Comparison of ENCODE assay signal across 18 cellular contexts in the genomic region with DNA sequence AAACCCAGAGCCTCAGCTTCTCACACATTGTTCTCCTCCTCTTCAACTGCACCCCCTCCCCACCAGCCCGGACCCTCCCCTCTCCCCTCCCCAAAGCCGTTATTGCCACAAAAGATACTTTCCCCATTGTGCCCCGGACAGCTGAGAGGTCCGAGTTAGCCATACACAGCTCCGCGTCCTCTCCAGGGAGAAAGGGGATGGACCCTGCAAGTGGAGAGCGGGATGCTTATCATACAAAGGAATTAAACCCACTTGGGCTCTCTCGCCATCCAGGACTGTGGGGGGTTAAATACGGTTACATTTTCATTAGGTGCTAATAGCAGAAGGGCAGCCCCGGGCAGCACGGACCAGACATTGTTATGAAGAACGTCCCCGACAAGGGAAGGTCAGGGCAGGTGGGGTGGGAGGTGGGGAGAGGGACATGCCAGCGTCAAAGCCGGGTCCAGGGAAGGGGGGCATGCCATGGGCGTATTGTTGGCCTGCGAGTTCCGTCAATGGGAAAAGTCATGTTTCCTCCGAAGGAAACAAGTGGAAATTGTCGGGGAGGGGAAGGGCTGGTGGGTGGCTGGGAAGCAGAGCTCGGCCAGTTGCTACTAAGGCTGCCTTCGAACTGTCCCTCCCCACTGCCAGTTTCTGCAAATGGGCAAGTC.
A peak's percentile ranks its signal among the peaks of the same experiment; 100 is the strongest.
DNase-seq lines count a peak whose midpoint lies in the region; ATAC-seq lines count a peak whose summit lies in the region.
"Had no signal": no experiment of that assay in that cellular context is flagged by ENCODE, and none has a peak within 500 bp of the region (broad histone marks: within the 10 kb centered on the region; RNA-seq: fewer than 3 reads in every experiment).

No MANE protein-coding gene starts in this region.

- peak overlapping the region; percentile 86 for H3K27ac ChIP-seq in neuronal stem cell (replicated peaks; ENCODE audit: low read length)
- H3K27ac ChIP-seq: esophagus muscularis mucosa, left lung, right atrium auricular region had no signal

- peak overlapping the region; percentile 95 for H2BK5ac ChIP-seq in neuronal stem cell (ENCODE audit: low read length)

- H3K27me3 ChIP-seq in H7 (ENCODE audit: control insufficient read depth, insufficient read depth, low read length) (peaks cover 51% of the 10 kb centered on the region), iPS-15b (ENCODE audit: control insufficient read depth, insufficient read depth, low read length) (peaks cover 66% of the 10 kb centered on the region), neuronal stem cell (ENCODE audit: control insufficient read depth in 3 of 3, insufficient read depth in 3 of 3, low read depth in 1 of 3, low read length in 3 of 3) (peaks cover 0 to 36% (median 0%) of the 10 kb centered on the region in 3 experiments)

- peaks cover 10% of the 10 kb centered on the region for H3K4me1 ChIP-seq in iPS-15b (ENCODE audit: control insufficient read depth, insufficient read depth, low read length)
- H3K4me1 ChIP-seq in neuronal stem cell (ENCODE audit: control insufficient read depth in 2 of 2, insufficient read depth in 1 of 2, low read depth in 1 of 2, low read length in 2 of 2): peaks cover 2 to 29% of the 10 kb centered on the region in 2 donors
- H3K4me1 ChIP-seq: left lung, right atrium auricular region had no signal

- ATAC-seq in HG03135 (IDR thresholded peaks at IDR 0.05; ENCODE audit: unreplicated experiment): no peak
- ATAC-seq: left lung; naive thymus-derived CD4-positive, alpha-beta T cell had no signal

- H4K8ac ChIP-seq in neuronal stem cell (ENCODE audit: low read depth, low read length): no peak overlapping the region

- no peak overlapping the region for H4K91ac ChIP-seq in neuronal stem cell (ENCODE audit: low read depth, low read length, poor library complexity)

- no peak overlapping the region for H3K23ac ChIP-seq in neuronal stem cell (ENCODE audit: low read depth, low read length, poor library complexity)

- peak overlapping the region; percentile 30 for H2BK15ac ChIP-seq in neuronal stem cell (ENCODE audit: low read length)

- peak overlapping the region; percentile 67 for H2AK5ac ChIP-seq in neuronal stem cell (ENCODE audit: low read depth, low read length)

- H3K4me3 ChIP-seq in H7 (ENCODE audit: insufficient read depth, low read depth, low read length) (peak overlapping the region; percentile 34), iPS-15b (ENCODE audit: low read depth, low read length) (peak overlapping the region; percentile 60), neuronal stem cell (ENCODE audit: low read length in 2 of 2) (peak overlapping the region in 1 of 2 donors; percentile 58)
- H3K4me3 ChIP-seq: left lung had no signal

- H2BK12ac ChIP-seq in neuronal stem cell (ENCODE audit: low read length): no peak overlapping the region

- H3K4ac ChIP-seq in neuronal stem cell (ENCODE audit: low read length): no peak overlapping the region

- H3K79me1 ChIP-seq in neuronal stem cell (ENCODE audit: low read depth, low read length): no peaks in the 10 kb centered on the region

- H3K9me3 ChIP-seq in iPS-15b (ENCODE audit: control insufficient read depth, insufficient read depth, low read length): no peaks in the 10 kb centered on the region
- H3K9me3 ChIP-seq in neuronal stem cell (replicated peaks in 1 of 2; ENCODE audit: control insufficient read depth in 2 of 2, insufficient read depth in 1 of 2, low read depth in 1 of 2, low read length in 2 of 2): no peaks in the 10 kb centered on the region
- H3K9me3 ChIP-seq: esophagus muscularis mucosa, right atrium auricular region had no signal

- peak overlapping the region; percentile 90 for H3K18ac ChIP-seq in neuronal stem cell (ENCODE audit: low read length)

- DNase-seq in H7: peak; percentile 33
- DNase-seq in astrocyte of the hippocampus (ENCODE audit: low read depth, low spot score): peak; percentile 14
- no peak for DNase-seq in neuronal stem cell (ENCODE audit: low spot score)
- DNase-seq in T-helper 1 cell: no peak
- no peak for DNase-seq in NOMO-1 (lab: John Stamatoyannopoulos, UW; ENCODE audit: unreplicated experiment in 2 of 2)
- DNase-seq in NCI-H1930 (lab: John Stamatoyannopoulos, UW): no peak
- DNase-seq: activated B cell treated with CpG ODN at 0.5 μM for 24 hours; CD8-positive, alpha-beta memory T cell; cortex of kidney; left lung; naive thymus-derived CD4-positive, alpha-beta T cell; NCI-H1417; NCI-H226; NK-92 treated with Interleukin-12 subunit alpha and Interleukin-12 subunit beta, amount 100 ng/mL, for 24 hours had no signal

- H3K4me2 ChIP-seq in neuronal stem cell (ENCODE audit: insufficient read depth, low read length, poor library complexity, severe bottlenecking): peak overlapping the region; percentile 68

- WGBS in neuronal stem cell (ENCODE audit: extremely low coverage in 2 of 2, insufficient read length in 2 of 2, insufficient replicate concordance in 1 of 2), 2 donors: no CpG with 5 or more reads among the region's 22 CpGs

- H3K14ac ChIP-seq in neuronal stem cell (ENCODE audit: low read length): no peak overlapping the region

- no peak overlapping the region for H3K9ac ChIP-seq in iPS-15b (ENCODE audit: low read depth, low read length)
- peak overlapping the region; percentile 74 for H3K9ac ChIP-seq in neuronal stem cell (ENCODE audit: low read depth, low read length, poor library complexity)

- peak overlapping the region; percentile 68 for H2AFZ ChIP-seq in neuronal stem cell (ENCODE audit: low read length)

- H3K36me3 ChIP-seq in H7 (replicated peaks; ENCODE audit: control insufficient read depth, insufficient read depth, low read length) (no peaks in the 10 kb centered on the region), iPS-15b (ENCODE audit: control insufficient read depth, insufficient read depth, low read length) (no peaks in the 10 kb centered on the region), neuronal stem cell (replicated peaks in 1 of 2; ENCODE audit: control insufficient read depth in 2 of 2, insufficient read depth in 2 of 2, low read length in 2 of 2) (no peaks in the 10 kb centered on the region)
- H3K36me3 ChIP-seq: esophagus muscularis mucosa, left lung, right atrium auricular region had no signal

- H2BK120ac ChIP-seq in neuronal stem cell (ENCODE audit: low read depth, low read length): peak overlapping the region; percentile 91

Comparison
In these comparisons a context has a peak if more than half of its experiments do, and no peak if none do; other contexts are left out.
1. DNase-seq: peak in H7 (single experiment) and astrocyte of the hippocampus (single experiment); none in neuronal stem cell (single experiment), T-helper 1 cell (0 of 5), NOMO-1 (0 of 2) and NCI-H1930 (0 of 2).